In genomic region chr10:58517481-58518355, GRCh38 we compare ENCODE assay signal across 21 cellular contexts. TPM values are rescaled to one million over a fixed set of nuclear protein-coding genes. Genes with fewer than 3 reads are reported as not detected.
DNase-seq lines count a peak whose midpoint lies in the region; ATAC-seq and TF ChIP-seq lines count a peak whose summit lies in the region.
"Had no signal": no experiment of that assay in that cellular context is flagged by ENCODE, and none has a peak within 500 bp of the region (broad histone marks: within the 10 kb centered on the region; RNA-seq: fewer than 3 reads in every experiment).

No MANE protein-coding gene starts in this region.

- no peaks in the 10 kb centered on the region for H3K36me3 ChIP-seq in adipocyte (ENCODE audit: control insufficient read depth, insufficient read depth, low read length, severe bottlenecking)
- no peaks in the 10 kb centered on the region for H3K36me3 ChIP-seq in osteoblast (ENCODE audit: insufficient read depth, low read length)
- H3K36me3 ChIP-seq: stomach, upper lobe of left lung had no signal

- DNase-seq in activated CD8-positive, alpha-beta memory T cell treated with anti-CD3 and anti-CD28 coated beads, Interleukin-2, amount 10 ng/mL, durations not matched to agents 7 days and 5 days = no peak
- no peak for DNase-seq in activated CD8-positive, alpha-beta memory T cell treated with anti-CD3 and anti-CD28 coated beads for 24 hours
- no peak for DNase-seq in adipocyte (ENCODE audit: low read depth)
- DNase-seq in osteoblast (ENCODE audit: insufficient read length, low spot score, missing footprints) = no peak
- DNase-seq in GOT3 (lab: John Stamatoyannopoulos, UW) = no peak
- DNase-seq: activated effector memory CD4-positive, alpha-beta T cell treated with Interleukin-2 at 50 U/mL for 16 hours; C1 segment of cervical spinal cord; DMS 273 treated with DMSO at 0.1 percent for 48 hours; GF-D8; left cardiac atrium; natural killer cell; NCI-H2081 treated with DMSO at 0.1 percent for 48 hours; posterior cingulate gyrus; stimulated activated CD4-positive, alpha-beta T cell treated with anti-CD3 and anti-CD28 coated beads, Interleukin-2, amount 100 ng/mL, for 48 hours; stomach; T1000; upper lobe of left lung had no signal

- H4K20me1 ChIP-seq in osteoblast (ENCODE audit: insufficient read depth, low read length) = peaks cover 45% of the 10 kb centered on the region

- H3K4me3 ChIP-seq in adipocyte (ENCODE audit: low read length) (peak overlapping the region; percentile 31), osteoblast (ENCODE audit: insufficient read depth, low read length) (peak overlapping the region; percentile 41)
- H3K4me3 ChIP-seq: stomach, upper lobe of left lung had no signal

- H3K4me3 Mint-ChIP-seq in activated CD8-positive, alpha-beta memory T cell treated with anti-CD3 and anti-CD28 coated beads, Interleukin-2, amount 10 ng/mL, durations not matched to agents 7 days and 5 days = no peak overlapping the region
- H3K4me3 Mint-ChIP-seq: natural killer cell had no signal

- H3K27ac Mint-ChIP-seq in activated CD8-positive, alpha-beta memory T cell treated with anti-CD3 and anti-CD28 coated beads, Interleukin-2, amount 10 ng/mL, durations not matched to agents 7 days and 5 days = no peak overlapping the region
- H3K27ac Mint-ChIP-seq: natural killer cell had no signal

- peak overlapping the region; percentile 80 for H3K4me2 ChIP-seq in osteoblast (ENCODE audit: insufficient read depth, low read length)

- CTCF ChIA-PET in activated CD8-positive, alpha-beta memory T cell treated with anti-CD3 and anti-CD28 coated beads, Interleukin-2, amount 10 ng/mL, durations not matched to agents 7 days and 5 days (lab: Charles Lee) = no interaction called here

- H3K9me3 Mint-ChIP-seq in activated CD8-positive, alpha-beta memory T cell treated with anti-CD3 and anti-CD28 coated beads, Interleukin-2, amount 10 ng/mL, durations not matched to agents 7 days and 5 days (ENCODE audit: low read depth) = no peaks in the 10 kb centered on the region

- no peaks in the 10 kb centered on the region for H3K9me3 ChIP-seq in adipocyte (ENCODE audit: control insufficient read depth, low read length)
- no peaks in the 10 kb centered on the region for H3K9me3 ChIP-seq in osteoblast (ENCODE audit: low read depth, low read length)
- H3K9me3 ChIP-seq: stomach, upper lobe of left lung had no signal

- H3K4me1 ChIP-seq in adipocyte (ENCODE audit: control insufficient read depth, insufficient read depth, low read length) (peaks cover 35% of the 10 kb centered on the region), osteoblast (ENCODE audit: insufficient read depth, low read length) (peaks cover 42% of the 10 kb centered on the region)

- no peak overlapping the region for H3K27ac ChIP-seq in osteoblast (ENCODE audit: low read depth, low read length)
- H3K27ac ChIP-seq: stomach, upper lobe of left lung had no signal

- H3K36me3 Mint-ChIP-seq in activated CD8-positive, alpha-beta memory T cell treated with anti-CD3 and anti-CD28 coated beads, Interleukin-2, amount 10 ng/mL, durations not matched to agents 7 days and 5 days = peaks cover 2% of the 10 kb centered on the region
- H3K36me3 Mint-ChIP-seq: natural killer cell had no signal

- no peaks in the 10 kb centered on the region for H3K27me3 ChIP-seq in adipocyte (replicated peaks; ENCODE audit: control insufficient read depth, insufficient read depth, low read length)
- H3K27me3 ChIP-seq in osteoblast (ENCODE audit: insufficient read depth, low read length) = no peaks in the 10 kb centered on the region

- no peak overlapping the region for H2AFZ ChIP-seq in osteoblast (ENCODE audit: low read length)

- peaks cover 68% of the 10 kb centered on the region for H3K27me3 Mint-ChIP-seq in activated CD8-positive, alpha-beta memory T cell treated with anti-CD3 and anti-CD28 coated beads, Interleukin-2, amount 10 ng/mL, durations not matched to agents 7 days and 5 days

- no peak overlapping the region for H3K9ac ChIP-seq in adipocyte (ENCODE audit: low read length)

- peaks cover 91% of the 10 kb centered on the region for H3K79me2 ChIP-seq in osteoblast (ENCODE audit: insufficient read depth, low read length)

- H3K4me1 Mint-ChIP-seq in activated CD8-positive, alpha-beta memory T cell treated with anti-CD3 and anti-CD28 coated beads, Interleukin-2, amount 10 ng/mL, durations not matched to agents 7 days and 5 days = peaks cover 15% of the 10 kb centered on the region
- H3K4me1 Mint-ChIP-seq: natural killer cell had no signal

- no peak for TF ChIP-seq CTCF in osteoblast (IDR thresholded peaks at IDR 0.05; ENCODE audit: extremely low read depth, low read depth, low read length)

- peak; percentile 57 for ATAC-seq in activated CD8-positive, alpha-beta memory T cell treated with anti-CD3 and anti-CD28 coated beads, Interleukin-2, amount 10 ng/mL, durations not matched to agents 7 days and 5 days
- ATAC-seq in HG02870 (IDR thresholded peaks at IDR 0.05; ENCODE audit: unreplicated experiment) (peak; percentile 71), GM21390 (IDR thresholded peaks at IDR 0.05; ENCODE audit: unreplicated experiment) (no peak), HG03342 (IDR thresholded peaks at IDR 0.05; ENCODE audit: unreplicated experiment) (no peak)
- ATAC-seq: left cardiac atrium, natural killer cell had no signal

RNA-seq across cellular contexts. Expression of gene BICC1, which starts 5.0 kb away (rescaled TPM):
- under 1 TPM in 1 of 2 experiments, not detected in 1; 0.14 TPM for total RNA-seq in activated CD8-positive, alpha-beta memory T cell treated with anti-CD3 and anti-CD28 coated beads, Interleukin-2, amount 10 ng/mL, durations not matched to agents 7 days and 5 days
- 210 and 254 TPM in 2 replicates for total RNA-seq in osteoblast
- total RNA-seq: dermis microvascular lymphatic vessel endothelial cell had no signal

Comparison
In these comparisons a context has a peak if more than half of its experiments do, and no peak if none do; other contexts are left out.
1. ATAC-seq: peak in activated CD8-positive, alpha-beta memory T cell treated with anti-CD3 and anti-CD28 coated beads, Interleukin-2, amount 10 ng/mL, durations not matched to agents 7 days and 5 days (single experiment) and HG02870 (single experiment); none in GM21390 (single experiment) and HG03342 (single experiment).
2. RNA of gene BICC1, which starts 5.0 kb away (total RNA-seq): 210 to 254 TPM in osteoblast; 0.14 TPM in activated CD8-positive, alpha-beta memory T cell treated with anti-CD3 and anti-CD28 coated beads, Interleukin-2, amount 10 ng/mL, durations not matched to agents 7 days and 5 days; every median in the first group is over 100 times any median in the second.